Comparison of ENCODE assay signal across 8 cellular contexts in genomic region chr1:89780721-89781120, GRCh38. TPM values are rescaled to one million over a fixed set of nuclear protein-coding genes. Genes with fewer than 3 reads are reported as not detected.
DNase-seq lines count a peak whose midpoint lies in the region; ATAC-seq and TF ChIP-seq lines count a peak whose summit lies in the region.

No MANE protein-coding gene starts in this region.

- TF ChIP-seq EP300 in Ishikawa (IDR thresholded peaks at IDR 0.05; ENCODE audit: borderline replicate concordance), result no peak

- no peak for ATAC-seq in GM18868 (IDR thresholded peaks at IDR 0.05; ENCODE audit: unreplicated experiment)

- H3K27me3 Mint-ChIP-seq in glutamatergic neuron (ENCODE audit: unreplicated experiment), result peaks cover 2% of the 10 kb centered on the region

- no peak overlapping the region for H3K4me3 Mint-ChIP-seq in glutamatergic neuron (ENCODE audit: unreplicated experiment)

- H3K36me3 Mint-ChIP-seq in glutamatergic neuron (ENCODE audit: unreplicated experiment), result no peaks in the 10 kb centered on the region

- H3K4me3 ChIP-seq in fibroblast of the aortic adventitia (ENCODE audit: low read depth, low read length), result no peak overlapping the region

- H3K4me1 Mint-ChIP-seq in glutamatergic neuron (ENCODE audit: low read depth, unreplicated experiment), result peaks cover 2% of the 10 kb centered on the region

- TF ChIP-seq CTCF in fibroblast of the aortic adventitia (IDR thresholded peaks at IDR 0.05; ENCODE audit: insufficient read depth, low read length), result peak; percentile 34
- TF ChIP-seq CTCF in glutamatergic neuron (IDR thresholded peaks at IDR 0.05; ENCODE audit: partially characterized antibody, unreplicated experiment), result no peak

- peaks cover 2% of the 10 kb centered on the region for H3K9me3 Mint-ChIP-seq in glutamatergic neuron (ENCODE audit: unreplicated experiment)

- H3K27ac Mint-ChIP-seq in glutamatergic neuron (ENCODE audit: unreplicated experiment), result no peak overlapping the region

- DNase-seq in NOMO-1 treated with DMSO at 0.1 percent for 48 hours (lab: John Stamatoyannopoulos, UW; ENCODE audit: unreplicated experiment) (peak; percentile 51), NOMO-1 treated with dmso at 0.1 percent for 144 hours (lab: John Stamatoyannopoulos, UW; ENCODE audit: unreplicated experiment) (no peak), SK-N-DZ (ENCODE audit: low spot score) (peak; percentile 57), fibroblast of the aortic adventitia (ENCODE audit: low read depth) (peak; percentile 59), superior temporal gyrus (ENCODE audit: extremely low spot score) (peak; percentile 85), glutamatergic neuron (no peak)

- peak; percentile 69 for TF ChIP-seq RAD21 in Ishikawa (IDR thresholded peaks at IDR 0.05; ENCODE audit: low read depth)

TF ChIP-seq in Ishikawa, 13 proteins besides CTCF, POLR2A, EP300 and RAD21:
- TF ChIP-seq EGR1 (IDR thresholded peaks at IDR 0.05) (no peak), REST (IDR thresholded peaks at IDR 0.05; ENCODE audit: low read depth) (no peak), CREB1 (IDR thresholded peaks at IDR 0.05; ENCODE audit: low read depth) (no peak), FOXM1 (IDR thresholded peaks at IDR 0.05; ENCODE audit: borderline replicate concordance, low read depth) (no peak), ZBTB7A (IDR thresholded peaks at IDR 0.05; ENCODE audit: low read depth) (no peak)

RNA-seq across cellular contexts. Expression of gene LRRC8D, which starts 40.1 kb away (rescaled TPM):
- 12.5 and 12.7 TPM in 2 replicates for polyA plus RNA-seq in SK-N-DZ (2014; cell fraction: cytosol; rRNA removed)
- polyA plus RNA-seq in SK-N-DZ (2014; cell fraction: nucleus; rRNA removed), result 9.5 TPM in 2 replicates
- total RNA-seq in fibroblast of the aortic adventitia (ENCODE audit: low replicate concordance) (12.1 and 45.6 TPM in 2 replicates), glutamatergic neuron (ENCODE audit: unreplicated experiment) (54.9 TPM)

Comparison
In these comparisons a context has a peak if more than half of its experiments do, and no peak if none do; other contexts are left out.
1. DNase-seq: peak in NOMO-1 treated with DMSO at 0.1 percent for 48 hours (single experiment), SK-N-DZ (single experiment), fibroblast of the aortic adventitia (single experiment) and superior temporal gyrus (single experiment); none in NOMO-1 treated with dmso at 0.1 percent for 144 hours (single experiment) and glutamatergic neuron (single experiment).